In the genomic region with DNA sequence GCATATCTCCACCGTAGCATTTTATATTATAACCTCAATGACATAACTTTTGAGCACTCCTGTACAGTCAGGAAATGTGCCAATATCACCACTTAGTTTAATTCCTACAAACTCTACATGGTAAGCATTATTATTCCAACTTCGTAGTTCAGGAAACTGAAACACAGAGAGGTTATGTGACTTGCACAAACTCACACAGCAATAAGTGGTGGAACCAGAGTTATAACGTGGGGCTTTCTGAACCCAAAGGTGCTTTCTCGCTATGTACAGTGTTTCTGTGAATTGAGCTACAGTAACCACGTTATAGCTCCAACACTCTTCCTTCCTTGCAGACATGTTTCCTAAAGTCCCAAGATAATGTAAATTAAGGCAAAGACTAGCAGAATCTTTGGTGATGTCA, we compare ENCODE assay signal across 2 cellular contexts.
TF ChIP-seq lines count a peak whose summit lies in the region.

No MANE protein-coding gene starts in this region.

TF ChIP-seq in HepG2, 621 proteins besides CTCF, POLR2A, EP300 and RAD21:
- TF ChIP-seq ATF7 (IDR thresholded peaks at IDR 0.05) (peak; percentile 51; the same call in 1 of the 2 replicates), ATF7 (CRISPR knock-in tag; IDR thresholded peaks at IDR 0.05) (no peak), MEIS1 (CRISPR knock-in tag; IDR thresholded peaks at IDR 0.05; ENCODE audit: borderline replicate concordance) (no peak)

TF ChIP-seq in K562, 482 proteins besides CTCF, POLR2A, EP300 and RAD21:
- TF ChIP-seq RBM25 (IDR thresholded peaks at IDR 0.05; ENCODE audit: low read depth, low read length, severe bottlenecking), result peak; percentile 51
- TF ChIP-seq LEF1 (IDR thresholded peaks at IDR 0.05), result no peak
